ENCODE assay signal across 25 cellular contexts in genomic region chr2:117257369-117257768, GRCh38.
"Had no signal": no experiment of that assay in that cellular context is flagged by ENCODE, and none has a peak within 500 bp of the region (broad histone marks: within the 10 kb centered on the region; RNA-seq: fewer than 3 reads in every experiment).

No MANE protein-coding gene starts in this region.

- DNase-seq: colonic mucosa; cortex of kidney; dermis blood vessel endothelial cell; dorsolateral prefrontal cortex; effector CD4-positive, alpha-beta T cell; effector CD8-positive, alpha-beta T cell; effector memory CD4-positive, alpha-beta T cell; effector memory CD8-positive, alpha-beta T cell; endodermal cell; erythroblast; esophagus squamous epithelium; foreskin fibroblast; foreskin keratinocyte; foreskin melanocyte; gastrocnemius medialis; glutamatergic neuron; head of caudate nucleus; heart left ventricle; heart right ventricle had no signal

- H3K4me3 ChIP-seq: colonic mucosa, coronary artery, dorsolateral prefrontal cortex, esophagus muscularis mucosa, esophagus squamous epithelium, gastrocnemius medialis, gastroesophageal sphincter, heart left ventricle, heart right ventricle had no signal

- H3K9me3 ChIP-seq: colonic mucosa, esophagus muscularis mucosa, gastrocnemius medialis, gastroesophageal sphincter had no signal

- H3K27me3 ChIP-seq: colonic mucosa, dorsolateral prefrontal cortex, esophagus muscularis mucosa, esophagus squamous epithelium, foreskin keratinocyte, gastrocnemius medialis, gastroesophageal sphincter, heart left ventricle, heart right ventricle had no signal

- H3K27me3 Mint-ChIP-seq: dendritic cell treated with granulocyte-macrophage colony-stimulating factor and Interleukin-4, amounts not matched to agents 40 ng/mL and 50 ng/mL, for 4 days; effector memory CD8-positive, alpha-beta T cell had no signal

- ATAC-seq: effector memory CD8-positive, alpha-beta T cell; esophagus mucosa; foreskin keratinocyte; gastrocnemius medialis; gastroesophageal sphincter; heart left ventricle; heart right ventricle had no signal

- H3K4me1 ChIP-seq: colonic mucosa, esophagus muscularis mucosa, esophagus squamous epithelium, foreskin keratinocyte, gastrocnemius medialis, gastroesophageal sphincter, heart left ventricle, heart right ventricle had no signal

- H3K27ac Mint-ChIP-seq: dendritic cell treated with granulocyte-macrophage colony-stimulating factor and Interleukin-4, amounts not matched to agents 40 ng/mL and 50 ng/mL, for 4 days; effector memory CD8-positive, alpha-beta T cell; endodermal cell had no signal

- H3K9me3 Mint-ChIP-seq: endodermal cell had no signal

- H3K4me3 Mint-ChIP-seq: dendritic cell treated with granulocyte-macrophage colony-stimulating factor and Interleukin-4, amounts not matched to agents 40 ng/mL and 50 ng/mL, for 4 days; effector memory CD8-positive, alpha-beta T cell; endodermal cell had no signal

- H3K27ac ChIP-seq: colonic mucosa, coronary artery, dorsolateral prefrontal cortex, epithelial cell of prostate, esophagus muscularis mucosa, esophagus squamous epithelium, foreskin keratinocyte, gastrocnemius medialis, gastroesophageal sphincter, heart left ventricle, heart right ventricle had no signal

- H3K36me3 ChIP-seq: colonic mucosa, esophagus muscularis mucosa, esophagus squamous epithelium, gastrocnemius medialis, gastroesophageal sphincter, heart left ventricle, heart right ventricle had no signal
